Comparison of ENCODE assay signal across 9 cellular contexts in the genomic region with DNA sequence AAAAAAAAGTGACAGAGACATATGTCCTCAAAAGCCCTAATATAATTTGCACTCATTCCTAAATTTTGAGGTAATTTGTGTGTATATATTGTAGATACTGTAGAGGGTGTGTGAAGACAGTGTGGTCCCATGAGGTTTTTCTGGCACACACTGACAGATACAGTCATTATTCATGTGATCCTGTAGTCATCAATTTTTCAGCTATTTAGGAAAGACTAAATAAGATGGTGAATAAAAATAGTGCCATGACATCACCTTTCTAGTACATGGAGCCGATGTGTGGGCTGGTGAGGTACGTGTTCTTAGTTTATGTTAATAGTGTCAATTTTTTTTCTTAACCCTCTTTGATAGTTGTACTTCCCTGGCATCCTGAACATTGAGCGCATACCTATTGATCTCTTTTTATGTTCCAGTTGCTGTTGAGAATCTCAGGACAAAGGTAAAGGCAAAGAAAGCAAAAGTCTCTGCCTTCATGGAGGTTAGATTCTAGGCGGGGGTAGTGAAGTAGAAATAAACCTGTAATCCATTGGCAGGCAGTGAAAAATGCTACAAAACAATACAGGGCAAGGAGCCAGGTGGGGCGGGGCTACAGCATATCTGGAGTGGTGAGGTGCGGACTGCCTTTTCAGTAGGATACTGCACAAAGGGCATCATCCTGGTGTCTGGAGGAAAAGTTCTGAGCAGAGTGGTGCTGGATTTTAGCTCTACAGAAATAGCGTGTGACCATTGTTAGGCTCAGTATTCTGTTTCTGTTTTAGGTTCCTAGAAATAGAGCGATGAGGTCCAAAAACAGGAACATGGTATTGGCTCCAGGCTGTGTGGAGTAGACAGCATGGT.
DNase-seq lines count a peak whose midpoint lies in the region; ATAC-seq and TF ChIP-seq lines count a peak whose summit lies in the region.
"Had no signal": no experiment of that assay in that cellular context is flagged by ENCODE, and none has a peak within 500 bp of the region (broad histone marks: within the 10 kb centered on the region; RNA-seq: fewer than 3 reads in every experiment).

No MANE protein-coding gene starts in this region.

- H3K27ac ChIP-seq in RWPE2 (ENCODE audit: poor library complexity, severe bottlenecking) (peak overlapping the region; percentile 98), gastroesophageal sphincter (peak overlapping the region; percentile 45 to 96 (median 88)), gastrocnemius medialis (peak overlapping the region; percentile 92 to 95 (median 94))

- peaks cover 68% of the 10 kb centered on the region for H3K4me1 ChIP-seq in RWPE2 (ENCODE audit: insufficient read depth, poor library complexity, severe bottlenecking)
- peaks cover 44 to 100% (median 61%) of the 10 kb centered on the region in 3 donors for H3K4me1 ChIP-seq in gastroesophageal sphincter
- peaks cover 81 to 83% of the 10 kb centered on the region in 2 donors for H3K4me1 ChIP-seq in gastrocnemius medialis

- TF ChIP-seq CTCF in RWPE2 (IDR thresholded peaks at IDR 0.05; ENCODE audit: poor library complexity, severe bottlenecking): no peak
- TF ChIP-seq CTCF in gastroesophageal sphincter (IDR thresholded peaks at IDR 0.05): no peak
- TF ChIP-seq CTCF in gastrocnemius medialis (IDR thresholded peaks at IDR 0.05 in 4 of 5, conservative IDR thresholded peaks at IDR 0.05 in 1 of 5): no peak

- no peak for TF ChIP-seq POLR2A in gastroesophageal sphincter (IDR thresholded peaks at IDR 0.05)
- TF ChIP-seq POLR2A in gastrocnemius medialis (IDR thresholded peaks at IDR 0.05): no peak

- H3K4me3 ChIP-seq in RWPE2 (ENCODE audit: severe bottlenecking): no peak overlapping the region
- H3K4me3 ChIP-seq in gastroesophageal sphincter: no peak overlapping the region
- no peak overlapping the region for H3K4me3 ChIP-seq in gastrocnemius medialis

- intact Hi-C loops in gastrocnemius medialis (cut with DNase I; ENCODE audit: low total_unique reads): loop anchor here (10.0 kb wide), 1 partner anchor 219 kb away; no protein-coding TSS in a partner anchor

- in situ Hi-C loops in gastrocnemius medialis (cut with MboI; ENCODE audit: low sequenced_read_pairs in 4 of 4): no loop called here

- H3K27me3 ChIP-seq in RWPE2 (ENCODE audit: insufficient read depth, poor library complexity, severe bottlenecking): no peaks in the 10 kb centered on the region
- H3K27me3 ChIP-seq in gastroesophageal sphincter: no peaks in the 10 kb centered on the region
- H3K27me3 ChIP-seq in gastrocnemius medialis: no peaks in the 10 kb centered on the region

- ATAC-seq in HG02885 (IDR thresholded peaks at IDR 0.05; ENCODE audit: poor library complexity, unreplicated experiment) (peak; percentile 31), RWPE2 (ENCODE audit: low read depth) (no peak), gastroesophageal sphincter (no peak), gastrocnemius medialis (peak; percentile 5 to 9)

- no peaks in the 10 kb centered on the region for H3K36me3 ChIP-seq in RWPE2 (ENCODE audit: low read depth)
- H3K36me3 ChIP-seq in gastroesophageal sphincter: peaks cover 0 to 32% of the 10 kb centered on the region in 2 donors
- no peaks in the 10 kb centered on the region for H3K36me3 ChIP-seq in gastrocnemius medialis

- TF ChIP-seq EP300 in gastroesophageal sphincter (IDR thresholded peaks at IDR 0.05): no peak

- DNase-seq in RWPE2 (ENCODE audit: low spot score) (peak; percentile 72), gastrocnemius medialis (no peak), NCI-H2196 treated with DMSO at 0.1 percent for 48 hours (lab: John Stamatoyannopoulos, UW; ENCODE audit: unreplicated experiment) (no peak), NCI-H128 (lab: John Stamatoyannopoulos, UW; ENCODE audit: unreplicated experiment) (no peak), cerebellum (ENCODE audit: low spot score) (no peak), NCI-H1436 treated with DMSO at 0.1 percent for 48 hours (lab: John Stamatoyannopoulos, UW) (no peak)
- DNase-seq: COR-L47 had no signal

- 46 to 53% methylated on average over 6 to 8 of the region's 8 CpGs for WGBS in gastroesophageal sphincter (ENCODE audit: low coverage in 1 of 2), 2 donors

- H3K9me3 ChIP-seq in RWPE2 (ENCODE audit: severe bottlenecking) (no peaks in the 10 kb centered on the region), gastroesophageal sphincter (no peaks in the 10 kb centered on the region), gastrocnemius medialis (no peaks in the 10 kb centered on the region)

Comparison
In these comparisons a context has a peak if more than half of its experiments do, and no peak if none do; other contexts are left out.
1. ATAC-seq: peak in HG02885 (single experiment) and gastrocnemius medialis (2 of 2); none in RWPE2 (single experiment) and gastroesophageal sphincter (single experiment).
2. Peak in every context shown above with its lines, with median percentiles within 50 percentile points of each other: H3K27ac ChIP-seq.